16 cellular contexts compared by ENCODE assay signal in genomic region chr7:149241695-149242094, GRCh38. TPM values are rescaled to one million over a fixed set of nuclear protein-coding genes. Genes with fewer than 3 reads are reported as not detected.
A peak's percentile ranks its signal among the peaks of the same experiment; 100 is the strongest.
DNase-seq lines count a peak whose midpoint lies in the region; ATAC-seq lines count a peak whose summit lies in the region.
"Had no signal": no experiment of that assay in that cellular context is flagged by ENCODE, and none has a peak within 500 bp of the region (broad histone marks: within the 10 kb centered on the region; RNA-seq: fewer than 3 reads in every experiment).

No MANE protein-coding gene starts in this region.

- H3K27ac Mint-ChIP-seq in activated naive CD4-positive, alpha-beta T cell treated with anti-CD3 and anti-CD28 coated beads, Interleukin-2, amount 50 U/mL, for 24 hours: peak overlapping the region; percentile 41
- peak overlapping the region; percentile 49 for H3K27ac Mint-ChIP-seq in activated CD4-positive, alpha-beta memory T cell treated with anti-CD3 and anti-CD28 coated beads for 36 hours
- H3K27ac Mint-ChIP-seq in stimulated activated effector memory CD8-positive, alpha-beta T cell treated with anti-CD3 and anti-CD28 coated beads, Interleukin-12 subunit alpha, Interleukin-12 subunit beta, amount 100 ng/mL, for 72 hours: no peak overlapping the region
- H3K27ac Mint-ChIP-seq in stimulated activated memory B cell treated with anti-CD40 and anti-IgM and Interleukin-4, amounts not matched to agents 10 μg/mL and 1 μg/mL and 100 μg/mL, for 72 hours: no peak overlapping the region

- CTCF ChIA-PET in activated CD4-positive, alpha-beta memory T cell treated with anti-CD3 and anti-CD28 coated beads for 36 hours (lab: Charles Lee): interaction anchor here (1.0 to 2.9 kb wide), 4 partner anchors 20 to 95 kb away, joined by 4 to 10 read pairs (median 6); partner anchors contain the start of genes ZNF282, ZNF398 and ZNF783

- H3K9me3 Mint-ChIP-seq in activated naive CD4-positive, alpha-beta T cell treated with anti-CD3 and anti-CD28 coated beads, Interleukin-2, amount 50 U/mL, for 24 hours: no peaks in the 10 kb centered on the region
- H3K9me3 Mint-ChIP-seq in activated CD4-positive, alpha-beta memory T cell treated with anti-CD3 and anti-CD28 coated beads for 36 hours: peaks cover 8% of the 10 kb centered on the region
- H3K9me3 Mint-ChIP-seq in stimulated activated effector memory CD8-positive, alpha-beta T cell treated with anti-CD3 and anti-CD28 coated beads, Interleukin-12 subunit alpha, Interleukin-12 subunit beta, amount 100 ng/mL, for 72 hours: peaks cover 6% of the 10 kb centered on the region
- H3K9me3 Mint-ChIP-seq in stimulated activated memory B cell treated with anti-CD40 and anti-IgM and Interleukin-4, amounts not matched to agents 10 μg/mL and 1 μg/mL and 100 μg/mL, for 72 hours: peaks cover 8% of the 10 kb centered on the region

- POLR2A ChIA-PET in activated CD4-positive, alpha-beta memory T cell treated with anti-CD3 and anti-CD28 coated beads for 36 hours (lab: Charles Lee): interaction anchor here (0.6 to 2.8 kb wide), 3 partner anchors 12 to 227 kb away, joined by 3 to 9 read pairs (median 5); partner anchors contain the start of gene ZNF783

- peaks cover 53% of the 10 kb centered on the region for H3K4me1 Mint-ChIP-seq in activated naive CD4-positive, alpha-beta T cell treated with anti-CD3 and anti-CD28 coated beads, Interleukin-2, amount 50 U/mL, for 24 hours
- H3K4me1 Mint-ChIP-seq in activated CD4-positive, alpha-beta memory T cell treated with anti-CD3 and anti-CD28 coated beads for 36 hours (ENCODE audit: low read depth): peaks cover 55% of the 10 kb centered on the region
- H3K4me1 Mint-ChIP-seq in stimulated activated effector memory CD8-positive, alpha-beta T cell treated with anti-CD3 and anti-CD28 coated beads, Interleukin-12 subunit alpha, Interleukin-12 subunit beta, amount 100 ng/mL, for 72 hours: peaks cover 52% of the 10 kb centered on the region
- H3K4me1 Mint-ChIP-seq in stimulated activated memory B cell treated with anti-CD40 and anti-IgM and Interleukin-4, amounts not matched to agents 10 μg/mL and 1 μg/mL and 100 μg/mL, for 72 hours: peaks cover 54% of the 10 kb centered on the region

- no peak for DNase-seq in activated naive CD4-positive, alpha-beta T cell treated with Interleukin-2 at 50 U/mL for 16 hours
- DNase-seq in activated CD4-positive, alpha-beta memory T cell treated with anti-CD3 and anti-CD28 coated beads for 36 hours: no peak
- DNase-seq in left colon (no peak), A172 (ENCODE audit: low spot score) (no peak)
- DNase-seq in stimulated activated effector memory CD8-positive, alpha-beta T cell treated with anti-CD3 and anti-CD28 coated beads, Interleukin-12 subunit alpha, Interleukin-12 subunit beta, amount 100 ng/mL, for 72 hours (ENCODE audit: low spot score in 2 of 2): no peak
- no peak for DNase-seq in stimulated activated CD4-positive, alpha-beta T cell treated with anti-CD3 and anti-CD28 coated beads, Interleukin-1b, Interleukin-23, amount 100 ng/mL, for 48 hours
- DNase-seq: GOT3; NCI-H1436; NCI-H2171 treated with DMSO at 0.1 percent for 48 hours; NCI-H774; nucleus accumbens; stimulated activated naive CD8-positive, alpha-beta T cell treated with anti-CD3 and anti-CD28 coated beads, Interleukin-15, Interleukin-2, amounts not matched to agents 100 U/mL and 50 U/mL, for 24 hours; T1000; upper lobe of left lung had no signal

- ATAC-seq in left colon: peak; percentile 28
- no peak for ATAC-seq in stimulated activated effector memory CD8-positive, alpha-beta T cell treated with anti-CD3 and anti-CD28 coated beads, Interleukin-12 subunit alpha, Interleukin-12 subunit beta, amount 100 ng/mL, for 72 hours
- ATAC-seq in stimulated activated memory B cell treated with anti-CD40 and anti-IgM and Interleukin-4, amounts not matched to agents 10 μg/mL and 1 μg/mL and 100 μg/mL, for 72 hours: no peak
- ATAC-seq: stimulated activated naive CD8-positive, alpha-beta T cell treated with anti-CD3 and anti-CD28 coated beads, Interleukin-15, Interleukin-2, amounts not matched to agents 100 U/mL and 50 U/mL, for 24 hours had no signal

- peaks cover 7% of the 10 kb centered on the region for H3K36me3 Mint-ChIP-seq in activated naive CD4-positive, alpha-beta T cell treated with anti-CD3 and anti-CD28 coated beads, Interleukin-2, amount 50 U/mL, for 24 hours
- H3K36me3 Mint-ChIP-seq in activated CD4-positive, alpha-beta memory T cell treated with anti-CD3 and anti-CD28 coated beads for 36 hours: peaks cover 23% of the 10 kb centered on the region
- H3K36me3 Mint-ChIP-seq in stimulated activated effector memory CD8-positive, alpha-beta T cell treated with anti-CD3 and anti-CD28 coated beads, Interleukin-12 subunit alpha, Interleukin-12 subunit beta, amount 100 ng/mL, for 72 hours: peaks cover 40% of the 10 kb centered on the region
- H3K36me3 Mint-ChIP-seq in stimulated activated memory B cell treated with anti-CD40 and anti-IgM and Interleukin-4, amounts not matched to agents 10 μg/mL and 1 μg/mL and 100 μg/mL, for 72 hours: peaks cover 17% of the 10 kb centered on the region

- H3K27me3 Mint-ChIP-seq in activated naive CD4-positive, alpha-beta T cell treated with anti-CD3 and anti-CD28 coated beads, Interleukin-2, amount 50 U/mL, for 24 hours: no peaks in the 10 kb centered on the region
- peaks cover 4% of the 10 kb centered on the region for H3K27me3 Mint-ChIP-seq in activated CD4-positive, alpha-beta memory T cell treated with anti-CD3 and anti-CD28 coated beads for 36 hours
- H3K27me3 Mint-ChIP-seq in stimulated activated memory B cell treated with anti-CD40 and anti-IgM and Interleukin-4, amounts not matched to agents 10 μg/mL and 1 μg/mL and 100 μg/mL, for 72 hours: no peaks in the 10 kb centered on the region

- H3K4me3 Mint-ChIP-seq in activated naive CD4-positive, alpha-beta T cell treated with anti-CD3 and anti-CD28 coated beads, Interleukin-2, amount 50 U/mL, for 24 hours: peak overlapping the region; percentile 42
- peak overlapping the region; percentile 48 for H3K4me3 Mint-ChIP-seq in activated CD4-positive, alpha-beta memory T cell treated with anti-CD3 and anti-CD28 coated beads for 36 hours
- H3K4me3 Mint-ChIP-seq in stimulated activated effector memory CD8-positive, alpha-beta T cell treated with anti-CD3 and anti-CD28 coated beads, Interleukin-12 subunit alpha, Interleukin-12 subunit beta, amount 100 ng/mL, for 72 hours: peak overlapping the region; percentile 88
- H3K4me3 Mint-ChIP-seq in stimulated activated memory B cell treated with anti-CD40 and anti-IgM and Interleukin-4, amounts not matched to agents 10 μg/mL and 1 μg/mL and 100 μg/mL, for 72 hours: no peak overlapping the region

- intact Hi-C loops in activated CD4-positive, alpha-beta memory T cell treated with anti-CD3 and anti-CD28 coated beads for 36 hours (cut with micrococcal nuclease): no loop called here
- intact Hi-C loops in left colon (cut with DNase I, micrococcal nuclease): no loop called here

RNA-seq across cellular contexts. Expression of gene ZNF212, which starts 2.2 kb away (rescaled TPM):
- 10 to 100 TPM; 21.5 to 21.9 TPM for total RNA-seq in activated CD4-positive, alpha-beta memory T cell treated with anti-CD3 and anti-CD28 coated beads for 36 hours
- 1 to 10 TPM; 9.3 to 9.7 TPM for total RNA-seq in left colon
- total RNA-seq in A172 (2014; rRNA removed; shearing (Covaris generic)): 2.7 and 4.0 TPM in 2 replicates

RNA-seq across cellular contexts. Expression of gene ZNF783, which starts 20.3 kb away (rescaled TPM):
- 10 to 100 TPM; 15.5 to 17.1 TPM for total RNA-seq in activated CD4-positive, alpha-beta memory T cell treated with anti-CD3 and anti-CD28 coated beads for 36 hours
- total RNA-seq in left colon: 10 to 100 TPM; 10.6 to 10.8 TPM
- total RNA-seq in A172 (2014; rRNA removed; shearing (Covaris generic)): 2.0 and 3.7 TPM in 2 replicates

RNA-seq across cellular contexts. Expression of gene ZNF282, which starts 46.3 kb away (rescaled TPM):
- 10 to 100 TPM; 61.7 to 61.9 TPM for total RNA-seq in activated CD4-positive, alpha-beta memory T cell treated with anti-CD3 and anti-CD28 coated beads for 36 hours
- 10 to 100 TPM; 24.2 to 25.0 TPM for total RNA-seq in left colon
- total RNA-seq in A172 (2014; rRNA removed; shearing (Covaris generic)): 18.0 and 19.1 TPM in 2 replicates

Comparison
In these comparisons a context has a peak if more than half of its experiments do, and no peak if none do; other contexts are left out.
1. H3K27ac Mint-ChIP-seq: peak in activated naive CD4-positive, alpha-beta T cell treated with anti-CD3 and anti-CD28 coated beads, Interleukin-2, amount 50 U/mL, for 24 hours (single experiment) and activated CD4-positive, alpha-beta memory T cell treated with anti-CD3 and anti-CD28 coated beads for 36 hours (single experiment); none in stimulated activated effector memory CD8-positive, alpha-beta T cell treated with anti-CD3 and anti-CD28 coated beads, Interleukin-12 subunit alpha, Interleukin-12 subunit beta, amount 100 ng/mL, for 72 hours (single experiment) and stimulated activated memory B cell treated with anti-CD40 and anti-IgM and Interleukin-4, amounts not matched to agents 10 μg/mL and 1 μg/mL and 100 μg/mL, for 72 hours (single experiment).